22 cellular contexts compared by ENCODE assay signal in genomic region chr11:9201372-9202162, GRCh38.
DNase-seq lines count a peak whose midpoint lies in the region; ATAC-seq, FAIRE-seq and TF ChIP-seq lines count a peak whose summit lies in the region.
"Had no signal": no experiment of that assay in that cellular context is flagged by ENCODE, and none has a peak within 500 bp of the region (broad histone marks: within the 10 kb centered on the region; RNA-seq: fewer than 3 reads in every experiment).

No MANE protein-coding gene starts in this region.

- H4K5ac ChIP-seq in mesendoderm (ENCODE audit: low read length) = no peak overlapping the region

- peaks cover 18% of the 10 kb centered on the region for H4K20me1 ChIP-seq in astrocyte (ENCODE audit: insufficient read depth, low read length)

- peaks cover 59% of the 10 kb centered on the region for H3K79me2 ChIP-seq in astrocyte (ENCODE audit: insufficient read depth, low read length)
- no peaks in the 10 kb centered on the region for H3K79me2 ChIP-seq in mesendoderm (ENCODE audit: control insufficient read depth, insufficient read depth, low read length)

- ATAC-seq in WTC11 (no peak), GM21723 (IDR thresholded peaks at IDR 0.05; ENCODE audit: unreplicated experiment) (no peak), HG03571 (IDR thresholded peaks at IDR 0.05; ENCODE audit: unreplicated experiment) (no peak)
- ATAC-seq: CD8-positive, alpha-beta T cell; HepG2 had no signal

- H2BK5ac ChIP-seq in mesendoderm (ENCODE audit: low read length) = no peak overlapping the region

- no peak overlapping the region for H3K4ac ChIP-seq in mesendoderm (ENCODE audit: low read depth, low read length)

- H3K4me2 ChIP-seq in astrocyte (ENCODE audit: low read length) (no peak overlapping the region), mesendoderm (ENCODE audit: low read length) (no peak overlapping the region)
- H3K4me2 ChIP-seq: BLaER1, PC-9 had no signal

- TF ChIP-seq POLR2A in GM12892 (IDR thresholded peaks at IDR 0.05; ENCODE audit: low read depth, low read length) = no peak

- H4K8ac ChIP-seq in mesendoderm (ENCODE audit: low read depth, low read length) = no peak overlapping the region

- H2AK5ac ChIP-seq in mesendoderm (ENCODE audit: low read length) = no peak overlapping the region

- H3K4me1 ChIP-seq in astrocyte (ENCODE audit: insufficient read depth, low read length) = peaks cover 4% of the 10 kb centered on the region
- no peaks in the 10 kb centered on the region for H3K4me1 ChIP-seq in mesendoderm (ENCODE audit: control insufficient read depth, low read depth, low read length)
- H3K4me1 ChIP-seq: BLaER1 had no signal

- intact Hi-C loops in activated CD4-positive, alpha-beta T cell treated with anti-CD3 and anti-CD28 coated beads, Interleukin-2, amount 10 ng/mL, durations not matched to agents 24 days and 14 days (cut with micrococcal nuclease) = loop anchor here (1.0 kb wide), 1 partner anchor 9 kb away; no protein-coding TSS in a partner anchor

- H3K36me3 Mint-ChIP-seq in activated CD4-positive, alpha-beta T cell treated with anti-CD3 and anti-CD28 coated beads, Interleukin-2, amount 10 ng/mL, durations not matched to agents 24 days and 14 days (ENCODE audit: low read depth) = peaks cover 29% of the 10 kb centered on the region
- H3K36me3 Mint-ChIP-seq in WTC11 (peaks cover 20% of the 10 kb centered on the region), astrocyte (ENCODE audit: low read depth, unreplicated experiment) (peaks cover 19% of the 10 kb centered on the region)

- H3K4me3 ChIP-seq in astrocyte (ENCODE audit: insufficient read depth, low read depth, low read length) (no peak overlapping the region), mesendoderm (ENCODE audit: low read length) (no peak overlapping the region)
- H3K4me3 ChIP-seq: BLaER1, MG63, PC-9 had no signal

- H3K23ac ChIP-seq in mesendoderm (ENCODE audit: low read length) = no peak overlapping the region

- H3K18ac ChIP-seq in mesendoderm (ENCODE audit: low read length) = no peak overlapping the region

- H3K56ac ChIP-seq in mesendoderm (ENCODE audit: low read length) = no peak overlapping the region

- POLR2A ChIA-PET in WTC11 (lab: Charles Lee) = no interaction called here

- H3K4me1 Mint-ChIP-seq in activated CD4-positive, alpha-beta T cell treated with anti-CD3 and anti-CD28 coated beads, Interleukin-2, amount 10 ng/mL, durations not matched to agents 24 days and 14 days = peaks cover 19% of the 10 kb centered on the region
- peaks cover 4% of the 10 kb centered on the region; the same call in 1 of the 2 replicates for H3K4me1 Mint-ChIP-seq in WTC11
- H3K4me1 Mint-ChIP-seq in astrocyte (ENCODE audit: low read depth, unreplicated experiment) = peaks cover 37% of the 10 kb centered on the region

- H3K36me3 ChIP-seq in astrocyte (ENCODE audit: insufficient read depth, low read length) (peaks cover 12% of the 10 kb centered on the region), mesendoderm (ENCODE audit: control insufficient read depth, insufficient read depth, low read length) (peaks cover 3% of the 10 kb centered on the region)

- H3K27me3 Mint-ChIP-seq in activated CD4-positive, alpha-beta T cell treated with anti-CD3 and anti-CD28 coated beads, Interleukin-2, amount 10 ng/mL, durations not matched to agents 24 days and 14 days = no peaks in the 10 kb centered on the region
- H3K27me3 Mint-ChIP-seq in WTC11 (ENCODE audit: low read depth) = no peaks in the 10 kb centered on the region
- no peaks in the 10 kb centered on the region for H3K27me3 Mint-ChIP-seq in astrocyte (ENCODE audit: low read depth, unreplicated experiment)

- H3K9me3 Mint-ChIP-seq in activated CD4-positive, alpha-beta T cell treated with anti-CD3 and anti-CD28 coated beads, Interleukin-2, amount 10 ng/mL, durations not matched to agents 24 days and 14 days = no peaks in the 10 kb centered on the region
- H3K9me3 Mint-ChIP-seq in WTC11 = no peaks in the 10 kb centered on the region
- H3K9me3 Mint-ChIP-seq in astrocyte (ENCODE audit: unreplicated experiment) = no peaks in the 10 kb centered on the region
- H3K9me3 Mint-ChIP-seq: CD8-positive, alpha-beta T cell had no signal

- H2AFZ ChIP-seq in astrocyte (ENCODE audit: low read depth, low read length) = no peak overlapping the region
- H2AFZ ChIP-seq: PC-9 had no signal

- H3K27me3 ChIP-seq in astrocyte (ENCODE audit: insufficient read depth, low read length) (no peaks in the 10 kb centered on the region), mesendoderm (ENCODE audit: insufficient read depth, low read length, poor library complexity) (no peaks in the 10 kb centered on the region)
- H3K27me3 ChIP-seq: BLaER1, MG63 had no signal

- TF ChIP-seq CTCF in WTC11 (IDR thresholded peaks at IDR 0.05) (no peak), astrocyte (IDR thresholded peaks at IDR 0.05; ENCODE audit: insufficient read depth, low read depth, low read length) (no peak)

- H2BK120ac ChIP-seq in mesendoderm (ENCODE audit: low read depth, low read length) = no peak overlapping the region

- FAIRE-seq in GM12892 (lab: Jason Lieb, UNC) (peak; percentile 38), astrocyte (lab: Jason Lieb, UNC) (peak; percentile 55)
- FAIRE-seq: D721Med, H54, HepG2 had no signal

- H3K79me1 ChIP-seq in mesendoderm (ENCODE audit: low read length) = peaks cover 4% of the 10 kb centered on the region

- H3K9ac ChIP-seq in astrocyte (ENCODE audit: low read length) (no peak overlapping the region), mesendoderm (ENCODE audit: low read length) (no peak overlapping the region)
- H3K9ac ChIP-seq: BLaER1 had no signal

- H3K27ac ChIP-seq in astrocyte (ENCODE audit: low read depth, low read length) = no peak overlapping the region
- H3K27ac ChIP-seq in mesendoderm (ENCODE audit: low read depth, low read length) = no peak overlapping the region
- H3K27ac ChIP-seq: BLaER1, PC-9 had no signal

- peak overlapping the region; percentile 65 for H3K27ac Mint-ChIP-seq in activated CD4-positive, alpha-beta T cell treated with anti-CD3 and anti-CD28 coated beads, Interleukin-2, amount 10 ng/mL, durations not matched to agents 24 days and 14 days
- H3K27ac Mint-ChIP-seq in WTC11 = no peak overlapping the region
- no peak overlapping the region for H3K27ac Mint-ChIP-seq in astrocyte (ENCODE audit: unreplicated experiment)
- H3K27ac Mint-ChIP-seq: CD8-positive, alpha-beta T cell had no signal

- H3K9me3 ChIP-seq in astrocyte (ENCODE audit: insufficient read depth, low read depth, low read length) = no peaks in the 10 kb centered on the region
- H3K9me3 ChIP-seq: BLaER1, MG63 had no signal

- H2BK15ac ChIP-seq in mesendoderm (replicated peaks; ENCODE audit: low read depth) = no peak overlapping the region

- H3K4me3 Mint-ChIP-seq in activated CD4-positive, alpha-beta T cell treated with anti-CD3 and anti-CD28 coated beads, Interleukin-2, amount 10 ng/mL, durations not matched to agents 24 days and 14 days = no peak overlapping the region
- H3K4me3 Mint-ChIP-seq in WTC11 (no peak overlapping the region), astrocyte (ENCODE audit: unreplicated experiment) (no peak overlapping the region)
- H3K4me3 Mint-ChIP-seq: CD8-positive, alpha-beta T cell had no signal

- no peak for DNase-seq in activated CD4-positive, alpha-beta T cell treated with anti-CD3 and anti-CD28 coated beads, Interleukin-2, amount 10 ng/mL, durations not matched to agents 24 days and 14 days
- DNase-seq in activated CD4-positive, alpha-beta T cell treated with anti-CD3 and anti-CD28 coated beads, Interleukin-2, amount 50 U/mL, for 4 hours = no peak
- no peak for DNase-seq in GM12892 (ENCODE audit: insufficient read length)
- no peak for DNase-seq in WTC11 (ENCODE audit: low spot score)
- no peak for DNase-seq in astrocyte (ENCODE audit: low read depth)
- no peak for DNase-seq in mesendoderm
- DNase-seq: CD8-positive, alpha-beta T cell; DMS79; Karpas-422; MG63; NCI-H1092; NCI-H146; NCI-H2081 treated with DMSO at 0.1 percent for 48 hours; NCI-H510A; NCI-H774; PC-9 had no signal

- CTCF ChIA-PET in WTC11 (lab: Charles Lee) = no interaction called here

- WGBS in mesendoderm (ENCODE audit: extremely low coverage, insufficient coverage, low lambda C conversion rate) = no CpG with 5 or more reads among the region's 3 CpGs

TF ChIP-seq in WTC11, 78 proteins besides CTCF, POLR2A, EP300 and RAD21:
- TF ChIP-seq GTF2I (CRISPR knock-in tag; conservative IDR thresholded peaks at IDR 0.05) (no peak), ZBTB21 (CRISPR knock-in tag; IDR thresholded peaks at IDR 0.05; ENCODE audit: borderline replicate concordance) (no peak), ZNF121 (CRISPR knock-in tag; IDR thresholded peaks at IDR 0.05) (peak; percentile 95), KAT7 (CRISPR knock-in tag; IDR thresholded peaks at IDR 0.05; ENCODE audit: borderline replicate concordance) (no peak), TP53 (CRISPR knock-in tag; IDR thresholded peaks at IDR 0.05) (no peak)
